ENCODE assay signal across 8 cellular contexts in the genomic region with DNA sequence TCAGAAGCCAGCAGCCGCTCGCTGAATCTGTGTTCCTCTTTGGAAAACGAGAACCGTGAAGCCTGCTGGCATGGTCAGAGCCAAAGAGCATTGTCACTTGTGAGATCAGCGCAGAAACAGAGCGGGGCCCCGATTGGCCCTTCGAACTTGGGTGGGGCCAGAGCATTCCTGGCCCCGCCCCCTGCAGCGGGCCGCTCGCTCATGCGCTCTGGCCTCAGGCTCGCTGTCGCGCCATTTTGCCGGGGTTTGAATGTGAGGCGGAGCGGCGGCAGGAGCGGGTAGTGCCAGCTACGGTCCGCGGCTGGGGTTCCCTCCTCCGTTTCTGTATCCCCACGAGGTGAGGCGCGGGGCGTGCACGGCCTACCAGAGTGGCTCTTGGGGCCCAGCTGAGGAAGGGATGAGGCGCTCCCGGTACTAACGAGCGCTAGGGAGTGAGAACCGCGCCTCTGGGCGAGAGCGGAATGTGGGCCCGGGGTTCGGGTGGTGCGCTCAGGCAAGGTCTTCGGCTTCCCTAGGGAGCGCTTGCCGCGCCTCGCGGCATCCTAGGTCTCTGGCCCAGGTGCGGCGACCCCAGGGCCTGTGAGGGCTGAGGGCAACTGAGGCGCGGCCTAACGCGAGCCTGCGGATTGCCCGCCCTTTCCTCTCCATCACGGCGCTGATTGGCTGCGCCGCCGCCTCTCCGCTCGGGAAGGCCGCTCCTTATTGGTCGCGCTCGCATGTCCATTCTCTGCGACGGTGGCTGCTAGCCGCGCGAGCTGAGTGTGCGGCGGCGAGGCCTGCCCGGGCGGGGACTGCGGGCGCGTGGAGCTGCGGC. TPM values are rescaled to one million over a fixed set of nuclear protein-coding genes. Genes with fewer than 3 reads are reported as not detected.
A peak's percentile ranks its signal among the peaks of the same experiment; 100 is the strongest.
DNase-seq lines count a peak whose midpoint lies in the region; ATAC-seq and TF ChIP-seq lines count a peak whose summit lies in the region.

A gene with protein sequence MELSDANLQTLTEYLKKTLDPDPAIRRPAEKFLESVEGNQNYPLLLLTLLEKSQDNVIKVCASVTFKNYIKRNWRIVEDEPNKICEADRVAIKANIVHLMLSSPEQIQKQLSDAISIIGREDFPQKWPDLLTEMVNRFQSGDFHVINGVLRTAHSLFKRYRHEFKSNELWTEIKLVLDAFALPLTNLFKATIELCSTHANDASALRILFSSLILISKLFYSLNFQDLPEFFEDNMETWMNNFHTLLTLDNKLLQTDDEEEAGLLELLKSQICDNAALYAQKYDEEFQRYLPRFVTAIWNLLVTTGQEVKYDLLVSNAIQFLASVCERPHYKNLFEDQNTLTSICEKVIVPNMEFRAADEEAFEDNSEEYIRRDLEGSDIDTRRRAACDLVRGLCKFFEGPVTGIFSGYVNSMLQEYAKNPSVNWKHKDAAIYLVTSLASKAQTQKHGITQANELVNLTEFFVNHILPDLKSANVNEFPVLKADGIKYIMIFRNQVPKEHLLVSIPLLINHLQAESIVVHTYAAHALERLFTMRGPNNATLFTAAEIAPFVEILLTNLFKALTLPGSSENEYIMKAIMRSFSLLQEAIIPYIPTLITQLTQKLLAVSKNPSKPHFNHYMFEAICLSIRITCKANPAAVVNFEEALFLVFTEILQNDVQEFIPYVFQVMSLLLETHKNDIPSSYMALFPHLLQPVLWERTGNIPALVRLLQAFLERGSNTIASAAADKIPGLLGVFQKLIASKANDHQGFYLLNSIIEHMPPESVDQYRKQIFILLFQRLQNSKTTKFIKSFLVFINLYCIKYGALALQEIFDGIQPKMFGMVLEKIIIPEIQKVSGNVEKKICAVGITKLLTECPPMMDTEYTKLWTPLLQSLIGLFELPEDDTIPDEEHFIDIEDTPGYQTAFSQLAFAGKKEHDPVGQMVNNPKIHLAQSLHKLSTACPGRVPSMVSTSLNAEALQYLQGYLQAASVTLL (plus strand): TSS at position 226 of the 814 bp plus-strand sequence. CDS start 12,152 bp downstream, outside the sequence.

- TF ChIP-seq POLR2A in uterus (IDR thresholded peaks at IDR 0.05) = peak in 1 of 2 donors; percentile 94

- ATAC-seq in GM18502 (IDR thresholded peaks at IDR 0.05; ENCODE audit: poor library complexity, unreplicated experiment) (peak; percentile 85), HG02970 (IDR thresholded peaks at IDR 0.05; ENCODE audit: low FRiP score, unreplicated experiment) (peak; percentile 84), right cardiac atrium (peak; percentile 98)

- WGBS in right cardiac atrium = under 1% methylated on average over 80 of the region's 80 CpGs

- TF ChIP-seq CTCF in ascending aorta (IDR thresholded peaks at IDR 0.05) (peak in 1 of 3 experiments; percentile 27), uterus (IDR thresholded peaks at IDR 0.05) (peak in 2 of 4 experiments; percentile 43 to 67)

- H3K27ac ChIP-seq in ascending aorta (peak within 1 kb of the TSS; percentile 88 to 95), right cardiac atrium (ENCODE audit: low read length) (peak within 1 kb of the TSS; percentile 83), uterus (peak within 1 kb of the TSS; percentile 98 to 100)

- intact Hi-C loops in ascending aorta (cut with DNase I) = loop anchor here (2.0 to 5.0 kb wide), 4 partner anchors 124 to 1466 kb away; partner anchors contain the start of genes ARFGEF2, DDX27 and PTPN1
- intact Hi-C loops in right cardiac atrium (cut with DNase I) = no loop called here
- intact Hi-C loops in uterus (cut with DNase I; ENCODE audit: low total_unique reads) = no loop called here

- H3K27me3 Mint-ChIP-seq in T-helper 2 cell treated with Interferon-gamma antibody and Interleukin-4, amounts not matched to agents 5 μg/mL and 100 μg/mL, for 36 hours (ENCODE audit: low read depth) = no peaks in the 10 kb centered on the region

- H3K27ac Mint-ChIP-seq in T-helper 2 cell treated with Interferon-gamma antibody and Interleukin-4, amounts not matched to agents 5 μg/mL and 100 μg/mL, for 36 hours = peak within 1 kb of the TSS; percentile 99

- peak within 1 kb of the TSS; percentile 97 for H3K4me3 Mint-ChIP-seq in T-helper 2 cell treated with Interferon-gamma antibody and Interleukin-4, amounts not matched to agents 5 μg/mL and 100 μg/mL, for 36 hours

- H3K36me3 ChIP-seq in ascending aorta (no peaks in the 10 kb centered on the region), uterus (no peaks in the 10 kb centered on the region)

- H3K9me3 ChIP-seq in ascending aorta (no peaks in the 10 kb centered on the region), right cardiac atrium (ENCODE audit: control insufficient read depth, low read length) (no peaks in the 10 kb centered on the region), uterus (no peaks in the 10 kb centered on the region)

- H3K4me1 ChIP-seq in ascending aorta = peaks cover 6 to 15% of the 10 kb centered on the region in 2 donors
- no peaks in the 10 kb centered on the region for H3K4me1 ChIP-seq in right cardiac atrium (ENCODE audit: control insufficient read depth, insufficient read depth, low read length)
- peaks cover 5 to 7% of the 10 kb centered on the region in 2 donors for H3K4me1 ChIP-seq in uterus

- DNase-seq in NCI-H1930 (lab: John Stamatoyannopoulos, UW) (peak; percentile 93 to 96), ascending aorta (ENCODE audit: low spot score in 2 of 2) (peak; percentile 87 to 96), right cardiac atrium (peak; percentile 95 to 98 (median 98)), pulmonary artery endothelial cell (ENCODE audit: low read depth, low spot score) (peak; percentile 87), uterus (peak; percentile 93 to 94)
- DNase-seq in T-helper 2 cell treated with Interferon-gamma antibody and Interleukin-4, amounts not matched to agents 5 μg/mL and 100 μg/mL, for 36 hours (ENCODE audit: low spot score) = peak; percentile 94

- H3K4me1 Mint-ChIP-seq in T-helper 2 cell treated with Interferon-gamma antibody and Interleukin-4, amounts not matched to agents 5 μg/mL and 100 μg/mL, for 36 hours (ENCODE audit: low read depth) = peaks cover 22% of the 10 kb centered on the region

- H3K27me3 ChIP-seq in ascending aorta = no peaks in the 10 kb centered on the region
- no peaks in the 10 kb centered on the region for H3K27me3 ChIP-seq in right cardiac atrium (ENCODE audit: control insufficient read depth, insufficient read depth)
- H3K27me3 ChIP-seq in uterus = no peaks in the 10 kb centered on the region

- H3K4me3 ChIP-seq in ascending aorta (peak within 1 kb of the TSS; percentile 91 to 98), right cardiac atrium (ENCODE audit: low read length) (peak within 1 kb of the TSS; percentile 78), uterus (peak within 1 kb of the TSS; percentile 99 to 100)

- H3K9me3 Mint-ChIP-seq in T-helper 2 cell treated with Interferon-gamma antibody and Interleukin-4, amounts not matched to agents 5 μg/mL and 100 μg/mL, for 36 hours = no peaks in the 10 kb centered on the region

- peaks cover 33% of the 10 kb centered on the region for H3K36me3 Mint-ChIP-seq in T-helper 2 cell treated with Interferon-gamma antibody and Interleukin-4, amounts not matched to agents 5 μg/mL and 100 μg/mL, for 36 hours (ENCODE audit: low read depth)

RNA-seq across cellular contexts. Expression of the gene that starts here (rescaled TPM):
- total RNA-seq in ascending aorta (13.6 TPM), right cardiac atrium (10 to 100 TPM; 28.7 to 39.3 (median 34.3) TPM), pulmonary artery endothelial cell (114 and 168 TPM in 2 replicates), uterus (100 to 1,000 TPM in 1 of 4 donors, 10 to 100 TPM in 3; 49.2 to 104 (median 57.6) TPM)
- 24.6 TPM for polyA plus RNA-seq in right cardiac atrium

Comparison
In these comparisons a context has a peak if more than half of its experiments do, and no peak if none do; other contexts are left out.
1. Peak in every context shown above with its lines: DNase-seq, ATAC-seq, H3K4me3 ChIP-seq and H3K27ac ChIP-seq.